In the genomic region with DNA sequence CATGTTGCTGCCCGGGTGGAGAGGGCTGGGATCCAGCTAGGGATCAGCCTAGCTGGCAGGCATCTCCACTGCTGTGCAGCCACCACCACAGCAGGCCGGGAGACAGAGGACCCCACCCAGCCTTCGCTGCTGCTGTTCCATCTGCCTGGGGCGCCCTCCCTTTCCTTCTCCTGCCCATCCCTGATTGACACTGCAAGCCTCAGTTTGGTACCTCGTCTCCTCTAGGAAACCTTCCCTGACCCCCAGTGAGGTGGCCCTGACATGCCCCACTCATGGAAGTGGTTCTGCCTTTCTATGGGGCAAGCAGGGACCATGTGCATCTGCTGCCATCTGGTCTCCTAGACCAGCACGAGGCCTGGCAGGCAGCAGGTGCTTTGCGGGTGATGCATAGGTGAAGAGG, we compare ENCODE assay signal across 19 cellular contexts. TPM values are rescaled to one million over a fixed set of nuclear protein-coding genes. Genes with fewer than 3 reads are reported as not detected.
A peak's percentile ranks its signal among the peaks of the same experiment; 100 is the strongest.
DNase-seq lines count a peak whose midpoint lies in the region; ATAC-seq and TF ChIP-seq lines count a peak whose summit lies in the region.
"Had no signal": no experiment of that assay in that cellular context is flagged by ENCODE, and none has a peak within 500 bp of the region (broad histone marks: within the 10 kb centered on the region; RNA-seq: fewer than 3 reads in every experiment).

No MANE protein-coding gene starts in this region.

- H3K36me3 ChIP-seq in HEK293 (ENCODE audit: control insufficient read depth in 2 of 2, insufficient read depth in 1 of 2, low read length in 2 of 2) = no peaks in the 10 kb centered on the region
- H3K36me3 ChIP-seq: BE2C, Peyer's patch, SJCRH30 had no signal

- peaks cover 10% of the 10 kb centered on the region for H3K4me1 Mint-ChIP-seq in activated naive CD8-positive, alpha-beta T cell (ENCODE audit: low read depth)
- peaks cover 10% of the 10 kb centered on the region for H3K4me1 Mint-ChIP-seq in activated naive CD8-positive, alpha-beta T cell treated with anti-CD3 and anti-CD28 coated beads for 36 hours
- H3K4me1 Mint-ChIP-seq in immature natural killer cell (peaks cover 22 to 29% of the 10 kb centered on the region in 2 donors), type B pancreatic cell (ENCODE audit: unreplicated experiment) (no peaks in the 10 kb centered on the region)
- H3K4me1 Mint-ChIP-seq in stimulated activated effector memory CD8-positive, alpha-beta T cell treated with anti-CD3 and anti-CD28 coated beads, Interleukin-12 subunit alpha, Interleukin-12 subunit beta, amount 100 ng/mL, for 72 hours = peaks cover 13% of the 10 kb centered on the region

- H3K4me3 ChIP-seq in HEK293 (ENCODE audit: low read depth, low read length) = no peak overlapping the region
- H3K4me3 ChIP-seq: Peyer's patch, SJCRH30 had no signal

- H3K27ac Mint-ChIP-seq in activated naive CD8-positive, alpha-beta T cell = peak overlapping the region; percentile 35
- H3K27ac Mint-ChIP-seq in activated naive CD8-positive, alpha-beta T cell treated with anti-CD3 and anti-CD28 coated beads for 36 hours = no peak overlapping the region
- H3K27ac Mint-ChIP-seq in immature natural killer cell = peak overlapping the region in 4 of 6 donors; percentile 9 to 79 (median 64)
- H3K27ac Mint-ChIP-seq in stimulated activated effector memory CD8-positive, alpha-beta T cell treated with anti-CD3 and anti-CD28 coated beads, Interleukin-12 subunit alpha, Interleukin-12 subunit beta, amount 100 ng/mL, for 72 hours = peak overlapping the region; percentile 39
- no peak overlapping the region for H3K27ac Mint-ChIP-seq in type B pancreatic cell

- TF ChIP-seq CTCF in HEK293 (tag by site-specific recombination; IDR thresholded peaks at IDR 0.05) = no peak
- TF ChIP-seq CTCF in type B pancreatic cell (conservative IDR thresholded peaks at IDR 0.05) = no peak

- no peak overlapping the region for H3K4me3 Mint-ChIP-seq in activated naive CD8-positive, alpha-beta T cell
- H3K4me3 Mint-ChIP-seq in activated naive CD8-positive, alpha-beta T cell treated with anti-CD3 and anti-CD28 coated beads for 36 hours = no peak overlapping the region
- H3K4me3 Mint-ChIP-seq in immature natural killer cell = no peak overlapping the region
- H3K4me3 Mint-ChIP-seq in stimulated activated effector memory CD8-positive, alpha-beta T cell treated with anti-CD3 and anti-CD28 coated beads, Interleukin-12 subunit alpha, Interleukin-12 subunit beta, amount 100 ng/mL, for 72 hours = no peak overlapping the region
- H3K4me3 Mint-ChIP-seq in type B pancreatic cell = no peak overlapping the region

- no peaks in the 10 kb centered on the region for H3K9me3 Mint-ChIP-seq in activated naive CD8-positive, alpha-beta T cell (ENCODE audit: low read depth)
- no peaks in the 10 kb centered on the region for H3K9me3 Mint-ChIP-seq in activated naive CD8-positive, alpha-beta T cell treated with anti-CD3 and anti-CD28 coated beads for 36 hours
- H3K9me3 Mint-ChIP-seq in immature natural killer cell (peaks cover 0 to 12% (median 6%) of the 10 kb centered on the region in 6 donors), type B pancreatic cell (no peaks in the 10 kb centered on the region)
- no peaks in the 10 kb centered on the region for H3K9me3 Mint-ChIP-seq in stimulated activated effector memory CD8-positive, alpha-beta T cell treated with anti-CD3 and anti-CD28 coated beads, Interleukin-12 subunit alpha, Interleukin-12 subunit beta, amount 100 ng/mL, for 72 hours

- no peak for DNase-seq in activated naive CD8-positive, alpha-beta T cell treated with anti-CD3 and anti-CD28 coated beads for 36 hours
- DNase-seq in immature natural killer cell (no peak), type B pancreatic cell (ENCODE audit: extremely low spot score, unreplicated experiment) (no peak)
- no peak for DNase-seq in stimulated activated effector memory CD8-positive, alpha-beta T cell treated with anti-CD3 and anti-CD28 coated beads, Interleukin-12 subunit alpha, Interleukin-12 subunit beta, amount 100 ng/mL, for 72 hours (ENCODE audit: low spot score in 2 of 2)
- DNase-seq: BE2C, Caco-2, GOT3, HCEC 1CT, KG1, NCI-H1092, NCI-H1436, NCI-H187 treated with DMSO at 0.1 percent for 48 hours, NCI-H524 treated with DMSO at 0.1 percent for 48 hours, Peyer's patch, SJCRH30 had no signal

- no peaks in the 10 kb centered on the region for H3K36me3 Mint-ChIP-seq in activated naive CD8-positive, alpha-beta T cell
- no peaks in the 10 kb centered on the region for H3K36me3 Mint-ChIP-seq in activated naive CD8-positive, alpha-beta T cell treated with anti-CD3 and anti-CD28 coated beads for 36 hours
- peaks cover 0 to 9% (median 0%) of the 10 kb centered on the region in 3 donors for H3K36me3 Mint-ChIP-seq in immature natural killer cell
- no peaks in the 10 kb centered on the region for H3K36me3 Mint-ChIP-seq in stimulated activated effector memory CD8-positive, alpha-beta T cell treated with anti-CD3 and anti-CD28 coated beads, Interleukin-12 subunit alpha, Interleukin-12 subunit beta, amount 100 ng/mL, for 72 hours
- H3K36me3 Mint-ChIP-seq in type B pancreatic cell = no peaks in the 10 kb centered on the region

- CTCF ChIA-PET in HEK293 (lab: Yijun Ruan, JAX) = no interaction called here

- H3K27ac ChIP-seq in HEK293 (ENCODE audit: extremely low read depth, low read depth, low read length) = no peak overlapping the region
- H3K27ac ChIP-seq: Peyer's patch, SJCRH30 had no signal

- POLR2A ChIA-PET in HEK293 (lab: Yijun Ruan, JAX) = no interaction called here

- no peaks in the 10 kb centered on the region for H3K27me3 Mint-ChIP-seq in activated naive CD8-positive, alpha-beta T cell
- H3K27me3 Mint-ChIP-seq in activated naive CD8-positive, alpha-beta T cell treated with anti-CD3 and anti-CD28 coated beads for 36 hours = no peaks in the 10 kb centered on the region
- H3K27me3 Mint-ChIP-seq in immature natural killer cell (ENCODE audit: low read depth in 3 of 3) (peaks cover 17 to 28% (median 22%) of the 10 kb centered on the region in 3 donors), type B pancreatic cell (peaks cover 5% of the 10 kb centered on the region)

- no peak for ATAC-seq in stimulated activated effector memory CD8-positive, alpha-beta T cell treated with anti-CD3 and anti-CD28 coated beads, Interleukin-12 subunit alpha, Interleukin-12 subunit beta, amount 100 ng/mL, for 72 hours
- no peak for ATAC-seq in GM18519 (IDR thresholded peaks at IDR 0.05; ENCODE audit: low FRiP score, unreplicated experiment)

- no peaks in the 10 kb centered on the region for H3K9me3 ChIP-seq in HEK293 (ENCODE audit: control insufficient read depth, insufficient read depth, low read depth, low read length)
- H3K9me3 ChIP-seq: BE2C, Caco-2, Peyer's patch, SJCRH30 had no signal

- no peaks in the 10 kb centered on the region for H3K4me1 ChIP-seq in HEK293 (ENCODE audit: control insufficient read depth, insufficient read depth, low read length)
- H3K4me1 ChIP-seq: BE2C, Caco-2, Peyer's patch, SJCRH30 had no signal

TF ChIP-seq in HEK293, 187 proteins besides CTCF, POLR2A, EP300 and RAD21:
- no peak for TF ChIP-seq EGR2 (tag by site-specific recombination; IDR thresholded peaks at IDR 0.05; ENCODE audit: low read depth)
- no peak for TF ChIP-seq PRDM4 (tag by site-specific recombination; IDR thresholded peaks at IDR 0.05)
- TF ChIP-seq ZFP3 (tag by site-specific recombination; IDR thresholded peaks at IDR 0.05; ENCODE audit: low read depth) = no peak
- TF ChIP-seq ZNF341 (tag by site-specific recombination; IDR thresholded peaks at IDR 0.05; ENCODE audit: low read depth) = peak; percentile 27; the same call in 1 of the 2 replicates
- TF ChIP-seq ZNF146 (tag by site-specific recombination; IDR thresholded peaks at IDR 0.05) = no peak
- TF ChIP-seq ZNF121 (tag by site-specific recombination; IDR thresholded peaks at IDR 0.05) = no peak
- TF ChIP-seq ZBTB8A (tag by site-specific recombination; IDR thresholded peaks at IDR 0.05) = no peak

RNA-seq across cellular contexts. Expression of gene DPYSL4, which starts 30.4 kb away (rescaled TPM):
- total RNA-seq in activated naive CD8-positive, alpha-beta T cell treated with anti-CD3 and anti-CD28 coated beads for 36 hours = 10 to 100 TPM; 19.9 to 22.2 TPM
- not detected for polyA plus RNA-seq in immature natural killer cell
- total RNA-seq in type B pancreatic cell (ENCODE audit: low replicate concordance) = 11.7 and 61.9 TPM in 2 replicates
- total RNA-seq: Caco-2, OCI-LY7, SJCRH30 had no signal

Comparison
In these comparisons a context has a peak if more than half of its experiments do, and no peak if none do; other contexts are left out.
1. H3K27ac Mint-ChIP-seq: peak in activated naive CD8-positive, alpha-beta T cell (single experiment), immature natural killer cell (4 of 6) and stimulated activated effector memory CD8-positive, alpha-beta T cell treated with anti-CD3 and anti-CD28 coated beads, Interleukin-12 subunit alpha, Interleukin-12 subunit beta, amount 100 ng/mL, for 72 hours (single experiment); none in activated naive CD8-positive, alpha-beta T cell treated with anti-CD3 and anti-CD28 coated beads for 36 hours (single experiment) and type B pancreatic cell (single experiment).